ENCODE assay signal across 24 cellular contexts in genomic region chr15:74327756-74328155, GRCh38. TPM values are rescaled to one million over a fixed set of nuclear protein-coding genes. Genes with fewer than 3 reads are reported as not detected.
DNase-seq lines count a peak whose midpoint lies in the region; ATAC-seq and TF ChIP-seq lines count a peak whose summit lies in the region.
"Had no signal": no experiment of that assay in that cellular context is flagged by ENCODE, and none has a peak within 500 bp of the region (broad histone marks: within the 10 kb centered on the region; RNA-seq: fewer than 3 reads in every experiment).

No MANE protein-coding gene starts in this region.

- no peaks in the 10 kb centered on the region for H3K4me1 ChIP-seq in HEK293 (ENCODE audit: control insufficient read depth, insufficient read depth, low read length)
- H3K4me1 ChIP-seq in thyroid gland: no peaks in the 10 kb centered on the region
- H3K4me1 ChIP-seq: left lung had no signal

- H3K27me3 ChIP-seq in thyroid gland: no peaks in the 10 kb centered on the region
- H3K27me3 ChIP-seq: cardiac muscle cell, left lung had no signal

- H3K4me3 ChIP-seq in HEK293 (ENCODE audit: low read depth, low read length) (no peak overlapping the region), thyroid gland (replicated peaks in 1 of 3) (no peak overlapping the region)
- H3K4me3 ChIP-seq: cardiac muscle cell, dorsolateral prefrontal cortex, left lung had no signal

- POLR2A ChIA-PET in HEK293 (lab: Yijun Ruan, JAX): no interaction called here

- TF ChIP-seq POLR2A in thyroid gland (IDR thresholded peaks at IDR 0.05): no peak

- WGBS in thyroid gland, 2 donors: 78 to 86% methylated on average over 6 of the region's 6 CpGs

- CTCF ChIA-PET in HEK293 (lab: Yijun Ruan, JAX): interaction anchor here (1.0 to 16.8 kb wide), 2 partner anchors 112 to 277 kb away, joined by 3 to 301 read pairs; no protein-coding TSS in a partner anchor

- ATAC-seq in HG02970 (IDR thresholded peaks at IDR 0.05; ENCODE audit: low FRiP score, unreplicated experiment): no peak
- ATAC-seq: left lung, PC-3, T-helper 17 cell had no signal

- intact Hi-C loops in thyroid gland (cut with DNase I): loop anchor here (10.0 kb wide), 1 partner anchor 947 kb away; no protein-coding TSS in a partner anchor

- DNase-seq in NCI-H69 (lab: John Stamatoyannopoulos, UW): peak; percentile 37
- DNase-seq in cerebellar cortex (ENCODE audit: low spot score): peak; percentile 71
- peak; percentile 77 for DNase-seq in smooth muscle cell of the brain vasculature (ENCODE audit: low read depth, low spot score)
- DNase-seq in cortex of kidney (lab: John Stamatoyannopoulos, UW): no peak
- no peak for DNase-seq in thyroid gland
- DNase-seq: activated CD4-positive, alpha-beta memory T cell treated with anti-CD3 and anti-CD28 coated beads, Interleukin-2, amount 10 ng/mL, durations not matched to agents 7 days and 5 days; activated CD4-positive, alpha-beta T cell treated with anti-CD3 and anti-CD28 coated beads for 1 hour; activated T-cell treated with anti-CD3 and anti-CD28 coated beads, Interleukin-2, amount 50 U/mL, for 1 hour; GOT3; NCI-H1436 treated with DMSO at 0.1 percent for 48 hours; NCI-H2171; NCI-H524 treated with DMSO at 0.1 percent for 48 hours; NK-92 treated with Interleukin-12 subunit alpha and Interleukin-12 subunit beta, amount 100 ng/mL, for 24 hours; nucleus accumbens; PC-3; SK-N-SH; small intestine; T-helper 17 cell had no signal

- no peak overlapping the region for H3K27ac ChIP-seq in HEK293 (ENCODE audit: extremely low read depth, low read depth, low read length)
- H3K27ac ChIP-seq in thyroid gland: no peak overlapping the region
- H3K27ac ChIP-seq: cardiac muscle cell, KMS-11, left lung had no signal

- TF ChIP-seq CTCF in HEK293 (tag by site-specific recombination; IDR thresholded peaks at IDR 0.05) (no peak), thyroid gland (IDR thresholded peaks at IDR 0.05) (no peak)

- H3K36me3 ChIP-seq in HEK293 (ENCODE audit: control insufficient read depth in 2 of 2, insufficient read depth in 1 of 2, low read length in 2 of 2) (no peaks in the 10 kb centered on the region), thyroid gland (no peaks in the 10 kb centered on the region)
- H3K36me3 ChIP-seq: cardiac muscle cell, left lung had no signal

- H3K9me3 ChIP-seq in HEK293 (ENCODE audit: control insufficient read depth, insufficient read depth, low read depth, low read length) (no peaks in the 10 kb centered on the region), thyroid gland (no peaks in the 10 kb centered on the region)
- H3K9me3 ChIP-seq: left lung, SK-N-SH had no signal

TF ChIP-seq in HEK293, 187 proteins besides CTCF, POLR2A, EP300 and RAD21:
- TF ChIP-seq INSM2 (tag by site-specific recombination; IDR thresholded peaks at IDR 0.05) (no peak), ZSCAN30 (tag by site-specific recombination; IDR thresholded peaks at IDR 0.05) (no peak), ZIC2 (tag by site-specific recombination; IDR thresholded peaks at IDR 0.05) (peak; percentile 71)
TF ChIP-seq in HEK293: peak in this region for 1.

RNA-seq across cellular contexts. Expression of gene CYP11A1, which starts 39.7 kb away (rescaled TPM):
- total RNA-seq in thyroid gland: 1 to 10 TPM in 1 of 4 donors, under 1 TPM in 2, not detected in 1; 0.54 to 1.2 (median 0.56) TPM
- total RNA-seq: activated CD4-positive, alpha-beta memory T cell treated with anti-CD3 and anti-CD28 coated beads, Interleukin-2, amount 10 ng/mL, durations not matched to agents 7 days and 5 days; T-helper 17 cell had no signal

Comparison
In these comparisons a context has a peak if more than half of its experiments do, and no peak if none do; other contexts are left out.
1. DNase-seq: peak in NCI-H69 (single experiment), cerebellar cortex (single experiment) and smooth muscle cell of the brain vasculature (single experiment); none in cortex of kidney (single experiment) and thyroid gland (0 of 2).